ENCODE assay signal across 17 cellular contexts in genomic region chr9:135036861-135037465, GRCh38. TPM values are rescaled to one million over a fixed set of nuclear protein-coding genes. Genes with fewer than 3 reads are reported as not detected.
"Had no signal": no experiment of that assay in that cellular context is flagged by ENCODE, and none has a peak within 500 bp of the region (broad histone marks: within the 10 kb centered on the region; RNA-seq: fewer than 3 reads in every experiment).

No MANE protein-coding gene starts in this region.

- DNase-seq: activated CD4-positive, alpha-beta T cell treated with anti-CD3 and anti-CD28 coated beads for 1 hour; activated CD4-positive, alpha-beta T cell treated with anti-CD3 and anti-CD28 coated beads, Interleukin-2, amount 50 U/mL, for 4 hours; activated naive CD4-positive, alpha-beta T cell treated with Interleukin-2 at 50 U/mL for 16 hours; activated naive CD8-positive, alpha-beta T cell treated with anti-CD3 and anti-CD28 coated beads, Interleukin-2, amount 50 U/mL, for 24 hours; mammary epithelial cell; mucosa of descending colon; naive thymus-derived CD4-positive, alpha-beta T cell; retina; SK-N-SH; stimulated activated CD4-positive, alpha-beta T cell treated with anti-CD3 and anti-CD28 coated beads, Interleukin-4, amount 100 ng/mL, for 4 hours; stimulated activated CD8-positive, alpha-beta memory T cell treated with anti-CD3 and anti-CD28 coated beads, Interleukin-4, amount 100 ng/mL, for 48 hours; stimulated activated naive CD4-positive, alpha-beta T cell treated with Interleukin-2 at 50 U/mL for 16 hours; T-helper 1 cell had no signal

- H3K4me2 ChIP-seq: SK-N-SH had no signal

- H3K4me3 ChIP-seq: dorsolateral prefrontal cortex, mucosa of descending colon, skin epidermis had no signal

- ATAC-seq: activated naive CD8-positive, alpha-beta T cell treated with anti-CD3 and anti-CD28 coated beads, Interleukin-2, amount 50 U/mL, for 24 hours; esophagus mucosa; mucosa of descending colon; naive thymus-derived CD4-positive, alpha-beta T cell had no signal

- H3K27ac Mint-ChIP-seq: activated naive CD8-positive, alpha-beta T cell treated with anti-CD3 and anti-CD28 coated beads, Interleukin-2, amount 50 U/mL, for 24 hours; naive thymus-derived CD4-positive, alpha-beta T cell had no signal

- H3K4me3 Mint-ChIP-seq: activated naive CD8-positive, alpha-beta T cell treated with anti-CD3 and anti-CD28 coated beads, Interleukin-2, amount 50 U/mL, for 24 hours; naive thymus-derived CD4-positive, alpha-beta T cell had no signal

- H3K27ac ChIP-seq: dorsolateral prefrontal cortex, skin epidermis, VCaP had no signal

- H3K9me3 Mint-ChIP-seq: activated naive CD8-positive, alpha-beta T cell treated with anti-CD3 and anti-CD28 coated beads, Interleukin-2, amount 50 U/mL, for 24 hours had no signal

- H3K36me3 Mint-ChIP-seq: naive thymus-derived CD4-positive, alpha-beta T cell had no signal

- H3K9ac ChIP-seq: SK-N-SH had no signal

- H3K4me1 Mint-ChIP-seq: activated naive CD8-positive, alpha-beta T cell treated with anti-CD3 and anti-CD28 coated beads, Interleukin-2, amount 50 U/mL, for 24 hours had no signal

- H3K9me3 ChIP-seq: mucosa of descending colon, SK-N-SH had no signal

RNA-seq across cellular contexts. Expression of gene OLFM1, which starts 50.5 kb away (rescaled TPM):
- polyA plus RNA-seq: naive thymus-derived CD4-positive, alpha-beta T cell had no signal
